1 cellular context compared by ENCODE assay signal in genomic region chr12:112409064-112409905, GRCh38.
A peak's percentile ranks its signal among the peaks of the same experiment; 100 is the strongest.
TF ChIP-seq lines count a peak whose summit lies in the region.

RPL6 (minus strand) TSS chr12:112409605; CDS start chr12:112408656, 949 bp downstream.

TF ChIP-seq in HepG2, 621 proteins besides CTCF, POLR2A, EP300 and RAD21 (continued from another document and continues in another):
- TF ChIP-seq ZNF512 (CRISPR knock-in tag; IDR thresholded peaks at IDR 0.05): no peak
- peak; percentile 12 for TF ChIP-seq SKI (IDR thresholded peaks at IDR 0.05; ENCODE audit: partially characterized antibody)
- no peak for TF ChIP-seq ZNF720 (CRISPR knock-in tag; IDR thresholded peaks at IDR 0.05)
- peak; percentile 94 for TF ChIP-seq KAT8 (CRISPR knock-in tag; IDR thresholded peaks at IDR 0.05)
- no peak for TF ChIP-seq ZSCAN29 (CRISPR knock-in tag; conservative IDR thresholded peaks at IDR 0.05)
- peak; percentile 72; the same call in 1 of the 2 replicates for TF ChIP-seq ZNF124 (CRISPR knock-in tag; IDR thresholded peaks at IDR 0.05)
- no peak; the same call in 1 of the 2 replicates for TF ChIP-seq MTA1 (CRISPR knock-in tag; IDR thresholded peaks at IDR 0.05; ENCODE audit: borderline replicate concordance)
- no peak for TF ChIP-seq DPF2 (CRISPR knock-in tag; IDR thresholded peaks at IDR 0.05; ENCODE audit: borderline replicate concordance, low read depth)
- TF ChIP-seq RORA (CRISPR knock-in tag; IDR thresholded peaks at IDR 0.05): 0 out of 2 replicates have a peak, but pooled peaks have one; percentile 84
- no peak; the same call in 1 of the 2 replicates for TF ChIP-seq ZNF503 (CRISPR knock-in tag; IDR thresholded peaks at IDR 0.05)
- TF ChIP-seq ATF1 (CRISPR knock-in tag; IDR thresholded peaks at IDR 0.05): no peak
- TF ChIP-seq ZNF275 (CRISPR knock-in tag; IDR thresholded peaks at IDR 0.05; ENCODE audit: borderline replicate concordance): peak; percentile 76
- TF ChIP-seq ZNF639 (CRISPR knock-in tag; conservative IDR thresholded peaks at IDR 0.05): no peak
- no peak for TF ChIP-seq TRIM24 (CRISPR knock-in tag; IDR thresholded peaks at IDR 0.05)
- peak; percentile 59; the same call in 1 of the 2 replicates for TF ChIP-seq ARID3A (IDR thresholded peaks at IDR 0.05; ENCODE audit: low read depth, low read length)
- TF ChIP-seq ELF4 (CRISPR knock-in tag; IDR thresholded peaks at IDR 0.05; ENCODE audit: borderline replicate concordance): peak; percentile 93
- TF ChIP-seq ZNF878 (CRISPR knock-in tag; IDR thresholded peaks at IDR 0.05): 0 out of 2 replicates have a peak, but pooled peaks have one; percentile 51
- peak; percentile 86 to 89; a peak in 3 of 4 replicates for TF ChIP-seq HMGXB4 (CRISPR knock-in tag; IDR thresholded peaks at IDR 0.05; ENCODE audit: borderline replicate concordance in 1 of 2, low read depth in 1 of 2)
- peak; percentile 87; the same call in 1 of the 2 replicates for TF ChIP-seq ZNF383 (CRISPR knock-in tag; IDR thresholded peaks at IDR 0.05; ENCODE audit: borderline replicate concordance)
- TF ChIP-seq YY1 (IDR thresholded peaks at IDR 0.05; ENCODE audit: insufficient read depth, insufficient replicate concordance, low read depth, low read length): peak; percentile 71
- TF ChIP-seq JUNB (CRISPR knock-in tag; IDR thresholded peaks at IDR 0.05; ENCODE audit: borderline replicate concordance): no peak
- no peak for TF ChIP-seq SMAD9 (CRISPR knock-in tag; IDR thresholded peaks at IDR 0.05)
- TF ChIP-seq SRY (CRISPR knock-in tag; IDR thresholded peaks at IDR 0.05): peak; percentile 84
- TF ChIP-seq DR1 (CRISPR knock-in tag; IDR thresholded peaks at IDR 0.05): peak; percentile 98
- TF ChIP-seq IKZF5 (CRISPR knock-in tag; IDR thresholded peaks at IDR 0.05): peak; percentile 91
- TF ChIP-seq HNF4G (IDR thresholded peaks at IDR 0.05; ENCODE audit: borderline replicate concordance, low read depth, low read length): no peak
- no peak for TF ChIP-seq HNF4G (CRISPR knock-in tag; IDR thresholded peaks at IDR 0.05; ENCODE audit: borderline replicate concordance, low read depth)
- peak; percentile 96 for TF ChIP-seq ASH2L (IDR thresholded peaks at IDR 0.05; ENCODE audit: insufficient read length, low read depth, low read length)
- peak; percentile 99 for TF ChIP-seq POLR2AphosphoS5 (IDR thresholded peaks at IDR 0.05; ENCODE audit: low read depth, low read length)
- TF ChIP-seq ZNF256 (CRISPR knock-in tag; conservative IDR thresholded peaks at IDR 0.05): no peak
- TF ChIP-seq PHF21A (CRISPR knock-in tag; IDR thresholded peaks at IDR 0.05): peak; percentile 64; the same call in 1 of the 2 replicates
- TF ChIP-seq HNRNPH1 (optimal IDR thresholded peaks at IDR 0.05; ENCODE audit: low read depth, low read length): peak; percentile 26
- 0 out of 2 replicates have a peak, but pooled peaks have one; percentile 40 for TF ChIP-seq ZNF563 (CRISPR knock-in tag; IDR thresholded peaks at IDR 0.05)
- TF ChIP-seq ZNF746 (CRISPR knock-in tag; IDR thresholded peaks at IDR 0.05): no peak
- TF ChIP-seq ISL2 (CRISPR knock-in tag; IDR thresholded peaks at IDR 0.05): peak; percentile 65
- no peak for TF ChIP-seq GRHL1 (CRISPR knock-in tag; conservative IDR thresholded peaks at IDR 0.05)
- TF ChIP-seq MZF1 (CRISPR knock-in tag; IDR thresholded peaks at IDR 0.05; ENCODE audit: borderline replicate concordance): no peak
- TF ChIP-seq RAD51 (IDR thresholded peaks at IDR 0.05; ENCODE audit: borderline replicate concordance): no peak
- TF ChIP-seq ISX (CRISPR knock-in tag; conservative IDR thresholded peaks at IDR 0.05): no peak
- TF ChIP-seq ZNF652 (CRISPR knock-in tag; IDR thresholded peaks at IDR 0.05; ENCODE audit: borderline replicate concordance, low read depth): no peak
- TF ChIP-seq TP53 (CRISPR knock-in tag; conservative IDR thresholded peaks at IDR 0.05): peak; percentile 58; the same call in 1 of the 2 replicates
- peak; percentile 94 for TF ChIP-seq ZNF143 (CRISPR knock-in tag; IDR thresholded peaks at IDR 0.05)
- peak; percentile 39; the same call in 1 of the 2 replicates for TF ChIP-seq SOX5 (CRISPR knock-in tag; IDR thresholded peaks at IDR 0.05; ENCODE audit: borderline replicate concordance)
- TF ChIP-seq SMARCE1 (IDR thresholded peaks at IDR 0.05; ENCODE audit: borderline replicate concordance): no peak
- no peak for TF ChIP-seq FOXA1 (IDR thresholded peaks at IDR 0.05)
- TF ChIP-seq FOXA1 (CRISPR knock-in tag; IDR thresholded peaks at IDR 0.05): no peak
- no peak for TF ChIP-seq SNAI1 (CRISPR knock-in tag; IDR thresholded peaks at IDR 0.05; ENCODE audit: borderline replicate concordance)
- peak; percentile 92 for TF ChIP-seq CREM (IDR thresholded peaks at IDR 0.05)
- TF ChIP-seq CREM (CRISPR knock-in tag; IDR thresholded peaks at IDR 0.05): no peak
- TF ChIP-seq ZNF224 (CRISPR knock-in tag; IDR thresholded peaks at IDR 0.05): peak; percentile 92; the same call in 1 of the 2 replicates
- no peak for TF ChIP-seq NFIB (CRISPR knock-in tag; IDR thresholded peaks at IDR 0.05; ENCODE audit: borderline replicate concordance)
- TF ChIP-seq ZNF337 (CRISPR knock-in tag; IDR thresholded peaks at IDR 0.05; ENCODE audit: borderline replicate concordance, low read depth): 0 out of 2 replicates have a peak, but pooled peaks have one; percentile 72
- TF ChIP-seq THAP8 (CRISPR knock-in tag; IDR thresholded peaks at IDR 0.05; ENCODE audit: borderline replicate concordance): no peak
- peak; percentile 86; the same call in 1 of the 2 replicates for TF ChIP-seq ZNF510 (CRISPR knock-in tag; IDR thresholded peaks at IDR 0.05; ENCODE audit: low read depth)
- peak; percentile 79 for TF ChIP-seq ARID2 (CRISPR knock-in tag; IDR thresholded peaks at IDR 0.05; ENCODE audit: borderline replicate concordance)
- peak; percentile 7; the same call in 1 of the 2 replicates for TF ChIP-seq FOXO1 (CRISPR knock-in tag; IDR thresholded peaks at IDR 0.05)
- no peak for TF ChIP-seq SRSF9 (IDR thresholded peaks at IDR 0.05; ENCODE audit: borderline replicate concordance, insufficient read depth, low read depth, low read length, poor library complexity, severe bottlenecking)
- TF ChIP-seq ELF1 (CRISPR knock-in tag; IDR thresholded peaks at IDR 0.05): peak; percentile 94
- TF ChIP-seq FOXA3 (CRISPR knock-in tag; IDR thresholded peaks at IDR 0.05): peak; percentile 22; the same call in 1 of the 2 replicates
- peak; percentile 90; the same call in 1 of the 2 replicates for TF ChIP-seq HOXA5 (CRISPR knock-in tag; IDR thresholded peaks at IDR 0.05)
- TF ChIP-seq AHR (CRISPR knock-in tag; IDR thresholded peaks at IDR 0.05): 0 out of 2 replicates have a peak, but pooled peaks have one; percentile 83
- no peak for TF ChIP-seq MLLT10 (CRISPR knock-in tag; IDR thresholded peaks at IDR 0.05)
- TF ChIP-seq YEATS4 (CRISPR knock-in tag; IDR thresholded peaks at IDR 0.05; ENCODE audit: borderline replicate concordance): peak; percentile 97
- TF ChIP-seq HOXA3 (CRISPR knock-in tag; IDR thresholded peaks at IDR 0.05): peak; percentile 75; the same call in 1 of the 2 replicates
- TF ChIP-seq HDAC6 (IDR thresholded peaks at IDR 0.05; ENCODE audit: low read depth, low read length): no peak
